ENCODE assay signal across 10 cellular contexts in genomic region chr22:23979560-23980240, GRCh38. TPM values are rescaled to one million over a fixed set of nuclear protein-coding genes. Genes with fewer than 3 reads are reported as not detected.
DNase-seq lines count a peak whose midpoint lies in the region; ATAC-seq, FAIRE-seq and TF ChIP-seq lines count a peak whose summit lies in the region.
"Not testable (repeated sequence)": the region's sequence is repeated elsewhere in the genome, so short reads cannot be mapped to it uniquely, and the experiment has no call there.
"Had no signal": no experiment of that assay in that cellular context is flagged by ENCODE, and none has a peak within 500 bp of the region (broad histone marks: within the 10 kb centered on the region; RNA-seq: fewer than 3 reads in every experiment).

GSTT2 (plus strand) TSS chr22:23980134.

- peak; percentile 84 for FAIRE-seq in islet of Langerhans (lab: Jason Lieb, UNC)

- H3K9ac ChIP-seq in HUES6 (ENCODE audit: low read length); skeletal muscle satellite cell (ENCODE audit: low read depth, low read length): not testable (repeated sequence)

- not testable (repeated sequence) for H3K4me1 Mint-ChIP-seq in activated CD8-positive, alpha-beta memory T cell treated with anti-CD3 and anti-CD28 coated beads, Interleukin-2, amount 10 ng/mL, durations not matched to agents 7 days and 5 days

- H3K27me3 ChIP-seq in HUES6 (ENCODE audit: control insufficient read depth, insufficient read depth, low read length); brain microvascular endothelial cell (replicated peaks); lung (ENCODE audit: control insufficient read depth, insufficient read depth); skeletal muscle satellite cell (ENCODE audit: control insufficient read depth, insufficient read depth, low read length): not testable (repeated sequence)

- H3K4me3 Mint-ChIP-seq in activated CD8-positive, alpha-beta memory T cell treated with anti-CD3 and anti-CD28 coated beads, Interleukin-2, amount 10 ng/mL, durations not matched to agents 7 days and 5 days = not testable (repeated sequence)

- CTCF ChIA-PET in activated CD8-positive, alpha-beta memory T cell treated with anti-CD3 and anti-CD28 coated beads, Interleukin-2, amount 10 ng/mL, durations not matched to agents 7 days and 5 days (lab: Charles Lee) = not testable (repeated sequence)

- in situ Hi-C loops in brain microvascular endothelial cell (cut with HindIII; ENCODE audit: low pct_ligation_motif_present, low sequenced_read_pairs) = not testable (repeated sequence)

- H3K4me1 ChIP-seq in HUES6 (ENCODE audit: control insufficient read depth, insufficient read depth, low read length); lung (ENCODE audit: control insufficient read depth in 2 of 2, insufficient read depth in 2 of 2, low read length in 2 of 2); skeletal muscle satellite cell (ENCODE audit: control insufficient read depth, insufficient read depth, low read length): not testable (repeated sequence)

- H3K36me3 Mint-ChIP-seq in activated CD8-positive, alpha-beta memory T cell treated with anti-CD3 and anti-CD28 coated beads, Interleukin-2, amount 10 ng/mL, durations not matched to agents 7 days and 5 days = not testable (repeated sequence)

- not testable (repeated sequence) for H3K9me3 ChIP-seq in HUES6 (ENCODE audit: control insufficient read depth, insufficient read depth, low read depth, low read length); lung (ENCODE audit: control insufficient read depth in 2 of 2, insufficient read depth in 1 of 2, low read length in 1 of 2); skeletal muscle satellite cell (replicated peaks; ENCODE audit: low read length)

- H3K27ac Mint-ChIP-seq in activated CD8-positive, alpha-beta memory T cell treated with anti-CD3 and anti-CD28 coated beads, Interleukin-2, amount 10 ng/mL, durations not matched to agents 7 days and 5 days = not testable (repeated sequence)

- peak within 1 kb of the TSS; percentile 44 for H3K4me2 ChIP-seq in skeletal muscle satellite cell (ENCODE audit: low read length)

- H3K4me3 ChIP-seq in HUES6 (ENCODE audit: low read depth, low read length) (peak within 1 kb of the TSS; percentile 43), brain microvascular endothelial cell (ENCODE audit: low read depth, low read length) (peak within 1 kb of the TSS; percentile 36), skeletal muscle satellite cell (ENCODE audit: low read length) (peak within 1 kb of the TSS; percentile 30)
- not testable (repeated sequence) for H3K4me3 ChIP-seq in lung

- H3K9me3 Mint-ChIP-seq in activated CD8-positive, alpha-beta memory T cell treated with anti-CD3 and anti-CD28 coated beads, Interleukin-2, amount 10 ng/mL, durations not matched to agents 7 days and 5 days (ENCODE audit: low read depth) = not testable (repeated sequence)

- H3K27me3 Mint-ChIP-seq in activated CD8-positive, alpha-beta memory T cell treated with anti-CD3 and anti-CD28 coated beads, Interleukin-2, amount 10 ng/mL, durations not matched to agents 7 days and 5 days = not testable (repeated sequence)

- TF ChIP-seq CTCF in brain microvascular endothelial cell (IDR thresholded peaks at IDR 0.05; ENCODE audit: low read depth, low read length, missing control alignments); lung (IDR thresholded peaks at IDR 0.05; ENCODE audit: control extremely low read depth, extremely low read depth): not testable (repeated sequence)

- intact Hi-C loops in Right ventricle myocardium inferior (cut with DNase I) = not testable (repeated sequence)

- DNase-seq in activated CD8-positive, alpha-beta memory T cell treated with anti-CD3 and anti-CD28 coated beads, Interleukin-2, amount 10 ng/mL, durations not matched to agents 7 days and 5 days; brain microvascular endothelial cell; Right ventricle myocardium inferior (ENCODE audit: missing footprints); lung (ENCODE audit: low spot score): not testable (repeated sequence)

- ATAC-seq in activated CD8-positive, alpha-beta memory T cell treated with anti-CD3 and anti-CD28 coated beads, Interleukin-2, amount 10 ng/mL, durations not matched to agents 7 days and 5 days = peak; percentile 47
- ATAC-seq in Right ventricle myocardium inferior (peak; percentile 90), lung (ENCODE audit: insufficient read depth, low FRiP score) (peak; percentile 86)

- no CpG with 5 or more reads among the region's 41 CpGs for WGBS in lung, 2 donors

- not testable (repeated sequence) for H3K36me3 ChIP-seq in HUES6 (ENCODE audit: control insufficient read depth, insufficient read depth, low read length); brain microvascular endothelial cell (replicated peaks); lung (ENCODE audit: control insufficient read depth in 2 of 2, insufficient read depth in 2 of 2, low read length in 2 of 2); skeletal muscle satellite cell (ENCODE audit: insufficient read depth, low read length)

- H3K27ac ChIP-seq in HUES6 (ENCODE audit: low read depth, low read length); brain microvascular endothelial cell; lung (ENCODE audit: low read depth in 1 of 2, low read length in 1 of 2): not testable (repeated sequence)

RNA-seq across cellular contexts. Expression of gene GSTT2, which starts in this region (rescaled TPM):
- total RNA-seq in activated CD8-positive, alpha-beta memory T cell treated with anti-CD3 and anti-CD28 coated beads, Interleukin-2, amount 10 ng/mL, durations not matched to agents 7 days and 5 days = not detected
- total RNA-seq in Right ventricle myocardium inferior (not detected), lung (1 to 10 TPM in 1 of 2 donors, not detected in 1; 4.9 TPM)
- 1 to 10 TPM in 1 of 2 donors, under 1 TPM in 1; 0.22 to 3.1 TPM for polyA plus RNA-seq in lung
- total RNA-seq in skeletal muscle satellite cell (2012; rRNA removed) = 0.51 TPM in 1 of 2 replicates, not detected in the other
- total RNA-seq: CD4-positive, alpha-beta memory T cell; Daoy; H7 had no signal
- polyA plus RNA-seq: CD4-positive, alpha-beta memory T cell had no signal

Comparison
In these comparisons a context has a peak if more than half of its experiments do, and no peak if none do; other contexts are left out.
1. Peak in ATAC-seq in activated CD8-positive, alpha-beta memory T cell treated with anti-CD3 and anti-CD28 coated beads, Interleukin-2, amount 10 ng/mL, durations not matched to agents 7 days and 5 days; RNA of the gene not detected or under 1 TPM.
2. Peak in ATAC-seq in Right ventricle myocardium inferior; RNA of the gene not detected or under 1 TPM.